In the genomic region with DNA sequence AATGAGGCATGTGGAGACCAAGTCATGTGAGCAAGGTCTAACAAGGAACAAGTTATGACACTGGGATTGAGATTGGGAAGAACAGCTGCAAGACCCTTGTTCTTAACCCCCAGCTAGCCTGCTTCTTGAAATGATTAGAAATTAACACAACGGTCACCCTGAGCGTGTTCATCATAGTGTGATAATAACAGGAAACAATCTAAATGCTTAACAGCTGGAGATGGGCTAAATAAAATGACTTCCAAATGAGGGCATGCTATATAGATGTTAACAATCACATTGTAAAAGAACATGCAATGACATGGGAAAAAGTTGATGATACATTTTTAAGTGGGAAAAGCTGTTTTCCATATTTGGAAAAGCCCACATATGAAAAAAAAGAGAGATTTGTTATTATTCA, we compare ENCODE assay signal across 25 cellular contexts. TPM values are rescaled to one million over a fixed set of nuclear protein-coding genes. Genes with fewer than 3 reads are reported as not detected.
A peak's percentile ranks its signal among the peaks of the same experiment; 100 is the strongest.
DNase-seq lines count a peak whose midpoint lies in the region; ATAC-seq and TF ChIP-seq lines count a peak whose summit lies in the region.
"Had no signal": no experiment of that assay in that cellular context is flagged by ENCODE, and none has a peak within 500 bp of the region (broad histone marks: within the 10 kb centered on the region; RNA-seq: fewer than 3 reads in every experiment).

No MANE protein-coding gene starts in this region.

- TF ChIP-seq RAD21 in SK-N-SH (IDR thresholded peaks at IDR 0.05; ENCODE audit: low read length) = no peak

- no peaks in the 10 kb centered on the region for H4K20me1 ChIP-seq in SK-N-SH (ENCODE audit: insufficient read depth)

- H3K4me1 ChIP-seq in SK-N-SH (ENCODE audit: control insufficient read depth in 1 of 2, insufficient read depth in 2 of 2, low read depth in 1 of 2, low read length in 1 of 2) = peaks cover 3 to 44% of the 10 kb centered on the region in 2 experiments; a peak in 3 of 4 replicates
- H3K4me1 ChIP-seq in RWPE2 (ENCODE audit: insufficient read depth, poor library complexity, severe bottlenecking) = peaks cover 22% of the 10 kb centered on the region
- peaks cover 0 to 60% (median 0%) of the 10 kb centered on the region in 3 donors for H3K4me1 ChIP-seq in gastroesophageal sphincter
- peaks cover 42% of the 10 kb centered on the region for H3K4me1 ChIP-seq in stomach smooth muscle (ENCODE audit: control insufficient read depth, insufficient read depth, low read length)
- H3K4me1 ChIP-seq: parathyroid adenoma had no signal

- H3K9me3 ChIP-seq in SK-N-SH = no peaks in the 10 kb centered on the region
- no peaks in the 10 kb centered on the region for H3K9me3 ChIP-seq in RWPE2 (ENCODE audit: severe bottlenecking)
- no peaks in the 10 kb centered on the region for H3K9me3 ChIP-seq in gastroesophageal sphincter
- no peaks in the 10 kb centered on the region for H3K9me3 ChIP-seq in stomach smooth muscle (ENCODE audit: control insufficient read depth in 2 of 2, low read length in 2 of 2)
- H3K9me3 ChIP-seq: suprapubic skin had no signal

- peaks cover 28% of the 10 kb centered on the region for H3F3A ChIP-seq in SK-N-SH (replicated peaks; ENCODE audit: insufficient read depth)

- peak overlapping the region in 1 of 2 experiments; percentile 70; a peak in 1 of 4 replicates for H3K27ac ChIP-seq in SK-N-SH (ENCODE audit: low read depth in 2 of 2, low read length in 1 of 2)
- peak overlapping the region; percentile 48 for H3K27ac ChIP-seq in RWPE2 (ENCODE audit: poor library complexity, severe bottlenecking)
- H3K27ac ChIP-seq in gastroesophageal sphincter = peak overlapping the region in 3 of 4 donors; percentile 78 to 83 (median 82)
- peak overlapping the region; percentile 85 for H3K27ac ChIP-seq in stomach smooth muscle (ENCODE audit: low read length)
- H3K27ac ChIP-seq: parathyroid adenoma, suprapubic skin, VCaP had no signal

- no peak overlapping the region for H3K4me3 Mint-ChIP-seq in activated T-helper 1 cell treated with anti-CD3 and anti-CD28 coated beads, Interleukin-12 subunit alpha, Interleukin-12 subunit beta, Interleukin-2, Interleukin-4 antibody, amounts not matched to agents 30 ng/mL and 10 ng/mL and 1 ng/mL, durations not matched to agents 14 hours and 24 hours and 36 hours
- H3K4me3 Mint-ChIP-seq: CD4-positive, alpha-beta memory T cell; stimulated activated memory B cell treated with anti-CD40 and anti-IgM and Interleukin-4, amounts not matched to agents 10 μg/mL and 1 μg/mL and 100 μg/mL, for 72 hours had no signal

- no peak overlapping the region for H3K27ac Mint-ChIP-seq in activated T-helper 1 cell treated with anti-CD3 and anti-CD28 coated beads, Interleukin-12 subunit alpha, Interleukin-12 subunit beta, Interleukin-2, Interleukin-4 antibody, amounts not matched to agents 30 ng/mL and 10 ng/mL and 1 ng/mL, durations not matched to agents 14 hours and 24 hours and 36 hours
- H3K27ac Mint-ChIP-seq: CD4-positive, alpha-beta memory T cell; stimulated activated memory B cell treated with anti-CD40 and anti-IgM and Interleukin-4, amounts not matched to agents 10 μg/mL and 1 μg/mL and 100 μg/mL, for 72 hours had no signal

- CTCF ChIA-PET in SK-N-SH (lab: Yijun Ruan, JAX) = interaction anchor here (2.4 kb wide), 1 partner anchor 120 kb away, joined by 6 read pairs; no protein-coding TSS in a partner anchor

- H3K4me1 Mint-ChIP-seq in activated T-helper 1 cell treated with anti-CD3 and anti-CD28 coated beads, Interleukin-12 subunit alpha, Interleukin-12 subunit beta, Interleukin-2, Interleukin-4 antibody, amounts not matched to agents 30 ng/mL and 10 ng/mL and 1 ng/mL, durations not matched to agents 14 hours and 24 hours and 36 hours (ENCODE audit: low read depth) = no peaks in the 10 kb centered on the region
- H3K4me1 Mint-ChIP-seq: CD4-positive, alpha-beta memory T cell; stimulated activated memory B cell treated with anti-CD40 and anti-IgM and Interleukin-4, amounts not matched to agents 10 μg/mL and 1 μg/mL and 100 μg/mL, for 72 hours had no signal

- TF ChIP-seq CTCF in SK-N-SH (IDR thresholded peaks at IDR 0.05) (no peak), RWPE2 (IDR thresholded peaks at IDR 0.05; ENCODE audit: poor library complexity, severe bottlenecking) (no peak), gastroesophageal sphincter (IDR thresholded peaks at IDR 0.05) (no peak)

- no peak overlapping the region for H2AFZ ChIP-seq in SK-N-SH (ENCODE audit: low read depth)
- H2AFZ ChIP-seq: parathyroid adenoma had no signal

- peak overlapping the region; percentile 61; the same call in 1 of the 2 replicates for H3K4me2 ChIP-seq in SK-N-SH

- no peak for ATAC-seq in SK-N-SH treated with all-trans-retinoic acid at 6 μM for 48 hours
- ATAC-seq in RWPE2 (ENCODE audit: low read depth) = no peak
- no peak for ATAC-seq in gastroesophageal sphincter
- ATAC-seq: stimulated activated memory B cell treated with anti-CD40 and anti-IgM and Interleukin-4, amounts not matched to agents 10 μg/mL and 1 μg/mL and 100 μg/mL, for 72 hours had no signal

- no peak for DNase-seq in SK-N-SH
- no peak for DNase-seq in RWPE2 (ENCODE audit: low spot score)
- no peak for DNase-seq in activated T-helper 1 cell treated with anti-CD3 and anti-CD28 coated beads, Interleukin-12 subunit alpha, Interleukin-12 subunit beta, Interleukin-2, Interleukin-4 antibody, amounts not matched to agents 30 ng/mL and 10 ng/mL and 1 ng/mL, durations not matched to agents 14 hours and 24 hours and 36 hours (ENCODE audit: low spot score)
- DNase-seq in NCI-H1694 treated with DMSO at 0.1 percent for 48 hours (lab: John Stamatoyannopoulos, UW) = no peak
- DNase-seq in H7 = no peak
- DNase-seq: 8988T; activated CD4-positive, alpha-beta T cell treated with anti-CD3 and anti-CD28 coated beads for 4 hours; activated naive CD4-positive, alpha-beta T cell; activated T-cell treated with anti-CD3 and anti-CD28 coated beads, Interleukin-2, amount 50 U/mL, for 1 hour; AML-193; CD4-positive, alpha-beta memory T cell; effector CD8-positive, alpha-beta T cell; hypothalamus; midbrain; NCI-H446; NCI-H82; stimulated activated CD4-positive, alpha-beta T cell treated with anti-CD3 and anti-CD28 coated beads, Interleukin-4, amount 100 ng/mL, for 4 hours; T-helper 9 cell had no signal

- H3K36me3 Mint-ChIP-seq in activated T-helper 1 cell treated with anti-CD3 and anti-CD28 coated beads, Interleukin-12 subunit alpha, Interleukin-12 subunit beta, Interleukin-2, Interleukin-4 antibody, amounts not matched to agents 30 ng/mL and 10 ng/mL and 1 ng/mL, durations not matched to agents 14 hours and 24 hours and 36 hours (ENCODE audit: low read depth) = no peaks in the 10 kb centered on the region
- H3K36me3 Mint-ChIP-seq: CD4-positive, alpha-beta memory T cell; stimulated activated memory B cell treated with anti-CD40 and anti-IgM and Interleukin-4, amounts not matched to agents 10 μg/mL and 1 μg/mL and 100 μg/mL, for 72 hours had no signal

- no peak overlapping the region for H3K9ac ChIP-seq in SK-N-SH
- H3K9ac ChIP-seq in stomach smooth muscle (ENCODE audit: low read length in 2 of 2) = no peak overlapping the region
- H3K9ac ChIP-seq: parathyroid adenoma had no signal

- no peaks in the 10 kb centered on the region for H3K36me3 ChIP-seq in SK-N-SH (replicated peaks in 1 of 2; ENCODE audit: control insufficient read depth in 1 of 2, insufficient read depth in 2 of 2, low read length in 1 of 2)
- no peaks in the 10 kb centered on the region for H3K36me3 ChIP-seq in RWPE2 (ENCODE audit: low read depth)
- no peaks in the 10 kb centered on the region for H3K36me3 ChIP-seq in gastroesophageal sphincter
- no peaks in the 10 kb centered on the region for H3K36me3 ChIP-seq in stomach smooth muscle (ENCODE audit: control insufficient read depth in 2 of 2, insufficient read depth in 2 of 2, low read length in 2 of 2)
- no peaks in the 10 kb centered on the region for H3K36me3 ChIP-seq in H7 (replicated peaks; ENCODE audit: control insufficient read depth, insufficient read depth, low read length)
- H3K36me3 ChIP-seq: suprapubic skin had no signal

- intact Hi-C loops in activated T-helper 1 cell treated with anti-CD3 and anti-CD28 coated beads, Interleukin-12 subunit alpha, Interleukin-12 subunit beta, Interleukin-2, Interleukin-4 antibody, amounts not matched to agents 30 ng/mL and 10 ng/mL and 1 ng/mL, durations not matched to agents 14 hours and 24 hours and 36 hours (cut with micrococcal nuclease) = no loop called here

- POLR2A ChIA-PET in SK-N-SH (lab: Yijun Ruan, JAX) = no interaction called here

- WGBS in SK-N-SH (ENCODE audit: low lambda C conversion rate) = 95% methylated on average over 2 of the region's 2 CpGs
- WGBS in gastroesophageal sphincter (ENCODE audit: low coverage in 1 of 2), 2 donors = 38 to 86% methylated on average over 1 to 2 of the region's 2 CpGs

- no peak for TF ChIP-seq POLR2A in gastroesophageal sphincter (IDR thresholded peaks at IDR 0.05)

- TF ChIP-seq EP300 in SK-N-SH (IDR thresholded peaks at IDR 0.05; ENCODE audit: borderline replicate concordance in 1 of 2, low read depth in 1 of 2, low read length in 1 of 2) (no peak), gastroesophageal sphincter (IDR thresholded peaks at IDR 0.05) (no peak)

- no peaks in the 10 kb centered on the region for H3K9me2 ChIP-seq in SK-N-SH

- H3K4me3 ChIP-seq in SK-N-SH (ENCODE audit: low read depth in 2 of 2, low read length in 1 of 2) = no peak overlapping the region
- H3K4me3 ChIP-seq in RWPE2 (ENCODE audit: severe bottlenecking) = no peak overlapping the region
- no peak overlapping the region for H3K4me3 ChIP-seq in gastroesophageal sphincter
- no peak overlapping the region for H3K4me3 ChIP-seq in stomach smooth muscle (ENCODE audit: low read length in 2 of 2)
- no peak overlapping the region for H3K4me3 ChIP-seq in H7 (ENCODE audit: insufficient read depth, low read depth, low read length)
- H3K4me3 ChIP-seq: suprapubic skin had no signal

- peaks cover 16% of the 10 kb centered on the region for H3K27me3 Mint-ChIP-seq in activated T-helper 1 cell treated with anti-CD3 and anti-CD28 coated beads, Interleukin-12 subunit alpha, Interleukin-12 subunit beta, Interleukin-2, Interleukin-4 antibody, amounts not matched to agents 30 ng/mL and 10 ng/mL and 1 ng/mL, durations not matched to agents 14 hours and 24 hours and 36 hours (ENCODE audit: insufficient read depth)

- no peaks in the 10 kb centered on the region for H3K27me3 ChIP-seq in SK-N-SH (ENCODE audit: insufficient read depth)
- no peaks in the 10 kb centered on the region for H3K27me3 ChIP-seq in RWPE2 (ENCODE audit: insufficient read depth, poor library complexity, severe bottlenecking)
- H3K27me3 ChIP-seq in gastroesophageal sphincter = no peaks in the 10 kb centered on the region
- no peaks in the 10 kb centered on the region for H3K27me3 ChIP-seq in stomach smooth muscle (ENCODE audit: control insufficient read depth in 1 of 2, insufficient read depth in 2 of 2, low read length in 2 of 2)
- H3K27me3 ChIP-seq in H7 (ENCODE audit: control insufficient read depth, insufficient read depth, low read length) = no peaks in the 10 kb centered on the region
- H3K27me3 ChIP-seq: suprapubic skin had no signal

- no peaks in the 10 kb centered on the region for H3K9me3 Mint-ChIP-seq in activated T-helper 1 cell treated with anti-CD3 and anti-CD28 coated beads, Interleukin-12 subunit alpha, Interleukin-12 subunit beta, Interleukin-2, Interleukin-4 antibody, amounts not matched to agents 30 ng/mL and 10 ng/mL and 1 ng/mL, durations not matched to agents 14 hours and 24 hours and 36 hours
- H3K9me3 Mint-ChIP-seq: CD4-positive, alpha-beta memory T cell; stimulated activated memory B cell treated with anti-CD40 and anti-IgM and Interleukin-4, amounts not matched to agents 10 μg/mL and 1 μg/mL and 100 μg/mL, for 72 hours had no signal

- H3K79me2 ChIP-seq in SK-N-SH (ENCODE audit: insufficient read depth) = no peaks in the 10 kb centered on the region
- H3K79me2 ChIP-seq: parathyroid adenoma had no signal

RNA-seq across cellular contexts. Expression of gene RPL37A, which starts 47.6 kb away (rescaled TPM):
- 2,018 and 3,014 TPM in 2 replicates for polyA plus RNA-seq in SK-N-SH (2012; rRNA removed)
- polyA plus RNA-seq in SK-N-SH (2012; cell fraction: cytosol; rRNA removed) = 1,664 and 2,199 TPM in 2 replicates
- 828 and 1,169 TPM in 2 replicates for polyA plus RNA-seq in SK-N-SH (2012; cell fraction: nucleus; rRNA removed)
- total RNA-seq in gastroesophageal sphincter = 1,000 to 10,000 TPM; 1,140 to 1,987 (median 1,653) TPM
- total RNA-seq in activated T-helper 1 cell treated with anti-CD3 and anti-CD28 coated beads, Interleukin-12 subunit alpha, Interleukin-12 subunit beta, Interleukin-2, Interleukin-4 antibody, amounts not matched to agents 30 ng/mL and 10 ng/mL and 1 ng/mL, durations not matched to agents 14 hours and 24 hours and 36 hours = 2,803 and 2,922 TPM in 2 replicates
- 3,026 and 3,219 TPM in 2 replicates for total RNA-seq in H7 (2014; rRNA removed; shearing (Covaris generic))
